1 cellular context compared by ENCODE assay signal in genomic region chr3:30258426-30259392, GRCh38.
TF ChIP-seq lines count a peak whose summit lies in the region.

No MANE protein-coding gene starts in this region.

TF ChIP-seq in HepG2, 621 proteins besides CTCF, POLR2A, EP300 and RAD21 (continued from another document and continues in another):
- TF ChIP-seq ZNF615 (CRISPR knock-in tag; IDR thresholded peaks at IDR 0.05; ENCODE audit: borderline replicate concordance) (peak; percentile 50; the same call in 1 of the 2 replicates), E2F2 (CRISPR knock-in tag; IDR thresholded peaks at IDR 0.05; ENCODE audit: borderline replicate concordance) (no peak), ERF (CRISPR knock-in tag; IDR thresholded peaks at IDR 0.05) (peak; percentile 98), DDIT3 (CRISPR knock-in tag; IDR thresholded peaks at IDR 0.05) (peak; percentile 54; the same call in 1 of the 2 replicates), ATF1 (CRISPR knock-in tag; IDR thresholded peaks at IDR 0.05) (peak; percentile 48; the same call in 1 of the 2 replicates), ATF2 (CRISPR knock-in tag; IDR thresholded peaks at IDR 0.05) (peak; percentile 97), BRF2 (CRISPR knock-in tag; IDR thresholded peaks at IDR 0.05) (peak; percentile 90), ARID3A (IDR thresholded peaks at IDR 0.05; ENCODE audit: low read depth, low read length) (peak; percentile 91), ZBTB21 (CRISPR knock-in tag; IDR thresholded peaks at IDR 0.05) (no peak), ZBTB40 (IDR thresholded peaks at IDR 0.05) (no peak), ZBTB40 (CRISPR knock-in tag; IDR thresholded peaks at IDR 0.05) (no peak; the same call in 1 of the 2 replicates), ZNF660 (CRISPR knock-in tag; IDR thresholded peaks at IDR 0.05; ENCODE audit: borderline replicate concordance, low read depth) (no peak), HNF1A (IDR thresholded peaks at IDR 0.05; ENCODE audit: low read depth) (peak; percentile 98), HNF1A (CRISPR knock-in tag; IDR thresholded peaks at IDR 0.05; ENCODE audit: borderline replicate concordance) (peak; percentile 100), CBX1 (IDR thresholded peaks at IDR 0.05; ENCODE audit: low read depth) (no peak), FOXK2 (IDR thresholded peaks at IDR 0.05) (peak; percentile 99), HMGA1 (CRISPR knock-in tag; conservative IDR thresholded peaks at IDR 0.05) (no peak), MNT (IDR thresholded peaks at IDR 0.05) (peak; percentile 17; the same call in 1 of the 2 replicates), STAG1 (CRISPR knock-in tag; IDR thresholded peaks at IDR 0.05) (peak; percentile 66), FOXO4 (CRISPR knock-in tag; conservative IDR thresholded peaks at IDR 0.05) (0 out of 2 replicates have a peak, but pooled peaks have one; percentile 58), AFF4 (CRISPR knock-in tag; IDR thresholded peaks at IDR 0.05) (peak; percentile 77; the same call in 1 of the 2 replicates)
